8 cellular contexts compared by ENCODE assay signal in the genomic region with DNA sequence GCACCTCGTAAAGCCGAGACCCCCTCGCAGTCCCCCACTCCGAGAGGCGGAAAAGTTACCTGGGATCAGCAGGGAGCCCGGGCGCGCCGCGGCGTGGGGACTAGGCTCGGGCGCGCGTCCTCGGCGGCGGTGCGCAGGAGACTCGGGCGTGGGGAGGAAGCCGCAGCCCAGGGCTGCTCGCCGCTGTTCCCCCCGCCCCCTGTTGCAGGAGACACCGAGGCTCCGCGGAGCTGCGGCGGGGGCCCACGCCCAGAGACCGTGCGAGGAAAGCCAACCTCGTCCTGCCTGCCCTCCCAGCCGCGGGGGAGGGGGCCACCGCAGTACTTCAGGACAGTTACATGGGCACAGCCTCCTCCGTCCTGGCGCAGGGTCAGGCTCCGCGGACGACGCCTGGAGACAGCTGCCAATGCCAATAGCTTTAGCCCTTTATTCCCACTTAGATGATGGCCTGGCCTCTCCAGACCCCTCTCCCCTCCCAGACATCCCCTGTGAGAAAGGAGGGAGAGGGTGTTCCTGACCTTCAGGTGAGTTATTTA. TPM values are rescaled to one million over a fixed set of nuclear protein-coding genes. Genes with fewer than 3 reads are reported as not detected.
DNase-seq lines count a peak whose midpoint lies in the region; ATAC-seq, FAIRE-seq and TF ChIP-seq lines count a peak whose summit lies in the region.

A gene (minus strand): TSS at position 144 of the 536 bp plus-strand sequence. CDS start 54,814 bp downstream, outside the sequence.

- TF ChIP-seq POLR2A in H1 (IDR thresholded peaks at IDR 0.05; ENCODE audit: control extremely low read depth in 1 of 2, low read depth in 2 of 2, low read length in 2 of 2): no peak
- TF ChIP-seq POLR2A in tibial nerve (IDR thresholded peaks at IDR 0.05): peak in 1 of 2 donors; percentile 37

- 1% methylated on average over 32 of the region's 43 CpGs; no CpG with 5 or more reads in 1 of the 2 experiments for WGBS in H1 (ENCODE audit: extremely low coverage in 1 of 2, insufficient coverage in 1 of 2, insufficient read length in 1 of 2, insufficient replicate concordance in 2 of 2, low coverage in 1 of 2, low lambda C conversion rate in 2 of 2, missing lambda C conversion rate in 1 of 2), 2 experiments
- 1 to 2% methylated on average over 20 of the region's 43 CpGs for WGBS in tibial nerve, 2 donors

- CTCF ChIA-PET in H1 (lab: Charles Lee; ENCODE audit: partially characterized antibody): interaction anchor here (0.7 to 0.9 kb wide), 3 partner anchors 8 to 1102 kb away, joined by 3 read pairs; no protein-coding TSS in a partner anchor

- H3K79me1 ChIP-seq in H1 (ENCODE audit: low read depth, low read length): no peaks in the 10 kb centered on the region

- H3K27me3 ChIP-seq in H1 (replicated peaks in 1 of 4; ENCODE audit: control insufficient read depth in 3 of 4, extremely low read depth in 1 of 4, insufficient read depth in 3 of 4, low read length in 3 of 4): peaks cover 0 to 5% (median 3%) of the 10 kb centered on the region in 4 experiments; a peak in 4 of 7 replicates
- no peaks in the 10 kb centered on the region for H3K27me3 ChIP-seq in tibial nerve

- H3K36me3 ChIP-seq in H1 (ENCODE audit: control insufficient read depth in 2 of 4, insufficient read depth in 4 of 4, low read length in 3 of 4): no peaks in the 10 kb centered on the region
- H3K36me3 ChIP-seq in tibial nerve: no peaks in the 10 kb centered on the region

- H2BK12ac ChIP-seq in H1 (ENCODE audit: low read depth, low read length): no peak within 1 kb of the TSS

- H3K4me3 ChIP-seq in H1 (ENCODE audit: extremely low read depth in 1 of 4, insufficient read depth in 2 of 4, low read depth in 3 of 4, low read length in 4 of 4): peak within 1 kb of the TSS; percentile 66 to 89 (median 76)
- peak within 1 kb of the TSS; percentile 37 to 78 (median 52) for H3K4me3 ChIP-seq in tibial nerve

- DNase-seq in COLO668 (lab: John Stamatoyannopoulos, UW; ENCODE audit: unreplicated experiment) (peak; percentile 21), NCI-H460 (ENCODE audit: extremely low read depth, low read depth) (peak; percentile 49), H1 (ENCODE audit: low read depth in 1 of 2, low spot score in 2 of 2) (peak in 1 of 2 experiments; percentile 58), lung microvascular endothelial cell (ENCODE audit: low read depth in 2 of 2) (peak; percentile 4 to 6), tibial nerve (ENCODE audit: low spot score in 2 of 2) (no peak), HuH-7.5 (ENCODE audit: low spot score) (no peak)
- DNase-seq in stimulated activated CD4-positive, alpha-beta T cell treated with anti-CD3 and anti-CD28 coated beads, Interleukin-4, amount 100 ng/mL, for 24 hours: no peak

- no peak within 1 kb of the TSS for H2BK5ac ChIP-seq in H1 (ENCODE audit: low read depth, low read length)

- H3K4me1 ChIP-seq in H1 (replicated peaks in 1 of 4; ENCODE audit: control insufficient read depth in 3 of 4, insufficient read depth in 4 of 4, low read length in 3 of 4): peaks cover 0 to 3% (median 0%) of the 10 kb centered on the region in 4 experiments; a peak in 1 of 7 replicates
- peaks cover 0 to 38% (median 3%) of the 10 kb centered on the region in 4 donors for H3K4me1 ChIP-seq in tibial nerve

- H3K14ac ChIP-seq in H1 (ENCODE audit: insufficient read length): no peak within 1 kb of the TSS

- H4K91ac ChIP-seq in H1 (replicated peaks; ENCODE audit: insufficient read length, low read length): no peak within 1 kb of the TSS

- H3K23me2 ChIP-seq in H1 (ENCODE audit: low read depth, low read length): peaks cover 12% of the 10 kb centered on the region; the same call in 1 of the 2 replicates

- H4K5ac ChIP-seq in H1 (ENCODE audit: insufficient read length, low read depth, low read length): no peak within 1 kb of the TSS

- H3K9ac ChIP-seq in H1 (replicated peaks in 1 of 4; ENCODE audit: extremely low read depth in 1 of 4, low read depth in 3 of 4, low read length in 3 of 4): peak within 1 kb of the TSS in 3 of 4 experiments; percentile 20 to 57 (median 34); a peak in 3 of 7 replicates

- no peak for TF ChIP-seq RAD21 in H1 (IDR thresholded peaks at IDR 0.05 in 1 of 2, conservative IDR thresholded peaks at IDR 0.05 in 1 of 2; ENCODE audit: low read depth in 2 of 2, low read length in 2 of 2)

- no peak within 1 kb of the TSS for H3K4ac ChIP-seq in H1 (replicated peaks; ENCODE audit: insufficient read length, low read depth, low read length)

- peak within 1 kb of the TSS; percentile 74 to 78 for H3K4me2 ChIP-seq in H1 (ENCODE audit: insufficient read depth in 1 of 2, low read depth in 2 of 2, low read length in 2 of 2)

- TF ChIP-seq EP300 in H1 (IDR thresholded peaks at IDR 0.05; ENCODE audit: borderline replicate concordance in 1 of 2, low read depth in 2 of 2, low read length in 2 of 2): no peak
- TF ChIP-seq EP300 in tibial nerve (IDR thresholded peaks at IDR 0.05): peak in 1 of 2 donors; percentile 52

- TF ChIP-seq CTCF in H1 (IDR thresholded peaks at IDR 0.05; ENCODE audit: control extremely low read depth in 1 of 3, insufficient read depth in 1 of 3, low read depth in 1 of 3, low read length in 3 of 3): no peak
- TF ChIP-seq CTCF in tibial nerve (IDR thresholded peaks at IDR 0.05): no peak

- no peaks in the 10 kb centered on the region for H3K79me2 ChIP-seq in H1 (ENCODE audit: control insufficient read depth in 1 of 2, insufficient read depth in 2 of 2, low read length in 2 of 2)

- no peak for FAIRE-seq in H1 (lab: Jason Lieb, UNC)

- H2AK5ac ChIP-seq in H1 (ENCODE audit: low read depth, low read length): no peak within 1 kb of the TSS

- no peak within 1 kb of the TSS for H3K27ac ChIP-seq in H1 (ENCODE audit: low read depth, low read length)
- H3K27ac ChIP-seq in tibial nerve: peak within 1 kb of the TSS; percentile 67 to 90 (median 76)

- H3K23ac ChIP-seq in H1 (ENCODE audit: insufficient read length): no peak within 1 kb of the TSS

- H3K18ac ChIP-seq in H1 (ENCODE audit: extremely low read depth, low read length): no peak within 1 kb of the TSS; the same call in 1 of the 2 replicates

- no peak within 1 kb of the TSS for H3K56ac ChIP-seq in H1 (replicated peaks; ENCODE audit: insufficient read length, low read depth, low read length)

- peak within 1 kb of the TSS; percentile 56; the same call in 1 of the 2 replicates for H2AFZ ChIP-seq in H1 (ENCODE audit: low read length)

- POLR2A ChIA-PET in H1 (lab: Charles Lee; ENCODE audit: partially characterized antibody): interaction anchor here (0.6 kb wide), 1 partner anchor 9 kb away, joined by 3 read pairs; no protein-coding TSS in a partner anchor

- no peak within 1 kb of the TSS for H2BK20ac ChIP-seq in H1 (ENCODE audit: low read length)

- peak within 1 kb of the TSS; percentile 46; the same call in 1 of the 2 replicates for H4K8ac ChIP-seq in H1 (ENCODE audit: extremely low read depth, insufficient read depth, low read length)

- peaks cover 0 to 1% of the 10 kb centered on the region in 2 experiments for H4K20me1 ChIP-seq in H1 (replicated peaks in 1 of 2; ENCODE audit: control insufficient read depth in 1 of 2, insufficient read depth in 2 of 2, low read length in 2 of 2)

- no peaks in the 10 kb centered on the region for H3K9me3 ChIP-seq in H1 (ENCODE audit: insufficient read depth in 2 of 2, low read depth in 1 of 2, low read length in 1 of 2)
- H3K9me3 ChIP-seq in tibial nerve: no peaks in the 10 kb centered on the region

- no peak within 1 kb of the TSS for H2BK120ac ChIP-seq in H1 (replicated peaks; ENCODE audit: low read depth, low read length)

- H2BK15ac ChIP-seq in H1 (ENCODE audit: low read length): no peak within 1 kb of the TSS

- ATAC-seq in GM19351 (IDR thresholded peaks at IDR 0.05; ENCODE audit: unreplicated experiment): no peak

TF ChIP-seq in H1, 55 proteins besides CTCF, POLR2A, EP300 and RAD21:
- no peak for TF ChIP-seq SIN3A (conservative IDR thresholded peaks at IDR 0.05 in 1 of 2, IDR thresholded peaks at IDR 0.05 in 1 of 2; ENCODE audit: low read depth in 1 of 2, low read length in 2 of 2)
- no peak for TF ChIP-seq CTBP2 (IDR thresholded peaks at IDR 0.05; ENCODE audit: borderline replicate concordance, insufficient read depth, insufficient read length, low read length)
- TF ChIP-seq, protein P1, sequence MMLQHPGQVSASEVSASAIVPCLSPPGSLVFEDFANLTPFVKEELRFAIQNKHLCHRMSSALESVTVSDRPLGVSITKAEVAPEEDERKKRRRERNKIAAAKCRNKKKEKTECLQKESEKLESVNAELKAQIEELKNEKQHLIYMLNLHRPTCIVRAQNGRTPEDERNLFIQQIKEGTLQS (IDR thresholded peaks at IDR 0.05; ENCODE audit: insufficient read depth, low read depth, low read length): no peak
- no peak for TF ChIP-seq TCF12 (IDR thresholded peaks at IDR 0.05; ENCODE audit: low read depth, low read length)
- peak; percentile 9 for TF ChIP-seq KDM4A (IDR thresholded peaks at IDR 0.05; ENCODE audit: low read depth, low read length, severe bottlenecking)
- peak in 1 of 2 experiments; percentile 51; a peak in 1 of 4 replicates for TF ChIP-seq HDAC2 (IDR thresholded peaks at IDR 0.05; ENCODE audit: borderline replicate concordance in 1 of 2, low read depth in 2 of 2, low read length in 2 of 2)
- peak; percentile 68 for TF ChIP-seq ASH2L (IDR thresholded peaks at IDR 0.05; ENCODE audit: low read length)
- no peak for TF ChIP-seq ZNF274 (IDR thresholded peaks at IDR 0.05; ENCODE audit: borderline replicate concordance, extremely low read depth, low read length)
- TF ChIP-seq YY1 (IDR thresholded peaks at IDR 0.05; ENCODE audit: low read depth, low read length): no peak
- no peak for TF ChIP-seq SIX5 (IDR thresholded peaks at IDR 0.05; ENCODE audit: low read depth, low read length)

RNA-seq across cellular contexts. Expression of the gene that starts here (rescaled TPM):
- total RNA-seq in NCI-H460 (2014; rRNA removed; shearing (Covaris generic)): 499 and 554 TPM in 2 replicates
- polyA plus RNA-seq in NCI-H460 (2014; cell fraction: nucleus; rRNA removed): 418 and 480 TPM in 2 replicates
- total RNA-seq in H1 (2021; fragmentation: NEBNext Ultra II Directional; extraction: Animal tissue kit (Norgen Biotek cat#: 25700)): 12.8 and 16.1 TPM in 2 replicates
- 7.8 and 7.9 TPM in 2 replicates for polyA plus RNA-seq in H1 (2011; rRNA removed)
- polyA plus RNA-seq in H1 (2011; cell fraction: cytosol; rRNA removed): 14.2 TPM
- 10.0 TPM for polyA plus RNA-seq in H1 (2011; cell fraction: nucleus; rRNA removed)
- 12.9 to 16.7 TPM (median 14.1 TPM) in 4 replicates for polyA plus RNA-seq in H1 (2012, experiment 1 of 2)
- 1.0 TPM for polyA plus RNA-seq in H1 (2012, experiment 2 of 2)
- 10.2 TPM for polyA plus RNA-seq in H1 (2013, experiment 1 of 2)
- 9.5 TPM for polyA plus RNA-seq in H1 (2013, experiment 2 of 2)
- polyA minus RNA-seq in H1 (2011; rRNA and poly(A)+ RNA removed): 12.3 and 12.6 TPM in 2 replicates
- polyA minus RNA-seq in H1 (2011; cell fraction: cytosol; rRNA and poly(A)+ RNA removed): 9.1 TPM
- 21.0 TPM for polyA minus RNA-seq in H1 (2011; cell fraction: nucleus; rRNA and poly(A)+ RNA removed)
- 17.3 and 20.0 TPM in 2 replicates for total RNA-seq in lung microvascular endothelial cell
- 100 to 1,000 TPM in 1 of 4 donors, 10 to 100 TPM in 3; 63.4 to 146 (median 81.5) TPM for total RNA-seq in tibial nerve

Comparison
In these comparisons a context has a peak if more than half of its experiments do, and no peak if none do; other contexts are left out.
1. DNase-seq: peak in COLO668 (single experiment), NCI-H460 (single experiment) and lung microvascular endothelial cell (2 of 2); none in tibial nerve (0 of 2), HuH-7.5 (single experiment) and stimulated activated CD4-positive, alpha-beta T cell treated with anti-CD3 and anti-CD28 coated beads, Interleukin-4, amount 100 ng/mL, for 24 hours (single experiment).